Comparison of ENCODE assay signal across 13 cellular contexts in the genomic region with DNA sequence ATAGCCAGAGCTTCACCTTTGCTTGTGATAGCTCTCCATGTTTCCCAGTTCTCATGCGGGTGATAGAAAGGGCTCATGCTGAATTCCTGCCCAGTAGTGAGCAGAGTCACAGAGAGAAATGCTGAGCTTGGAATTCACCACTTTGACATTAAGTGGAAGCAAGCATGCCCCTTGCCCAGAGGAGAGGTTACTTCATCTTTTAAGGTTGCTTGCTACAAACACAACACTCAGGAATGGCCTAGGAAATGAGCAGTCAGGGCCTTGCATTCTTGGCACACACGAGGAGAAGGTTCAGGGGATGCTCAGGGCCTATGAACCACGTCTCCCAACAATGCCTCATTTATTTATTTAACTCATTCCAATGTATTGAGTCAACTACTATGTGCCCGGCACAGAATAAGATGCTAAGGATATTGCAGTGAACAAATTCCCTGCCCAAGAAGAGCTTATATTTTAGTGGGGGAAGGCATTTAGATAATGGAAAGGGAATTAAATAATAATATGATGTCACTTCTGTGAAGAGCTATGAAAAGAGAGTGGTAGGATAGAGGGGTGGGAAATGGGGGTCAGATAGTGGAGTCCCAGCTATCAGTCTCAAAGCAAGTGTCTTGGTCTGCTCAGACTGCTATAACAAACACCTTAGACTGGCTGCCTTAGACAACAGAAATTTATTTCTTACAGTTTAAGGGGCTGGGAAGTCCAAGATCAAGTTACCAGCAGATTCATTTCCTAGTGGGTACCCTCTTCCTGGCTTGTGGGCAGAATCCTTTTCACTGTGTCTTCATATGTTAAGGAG. TPM values are rescaled to one million over a fixed set of nuclear protein-coding genes. Genes with fewer than 3 reads are reported as not detected.
DNase-seq lines count a peak whose midpoint lies in the region; ATAC-seq, FAIRE-seq and TF ChIP-seq lines count a peak whose summit lies in the region.
"Had no signal": no experiment of that assay in that cellular context is flagged by ENCODE, and none has a peak within 500 bp of the region (broad histone marks: within the 10 kb centered on the region; RNA-seq: fewer than 3 reads in every experiment).

No MANE protein-coding gene starts in this region.

- H3K79me2 ChIP-seq in PC-9 (ENCODE audit: low read depth): no peaks in the 10 kb centered on the region
- H3K79me2 ChIP-seq in endothelial cell of umbilical vein (ENCODE audit: control insufficient read depth, insufficient read depth, low read length): no peaks in the 10 kb centered on the region

- no peak overlapping the region for H2AFZ ChIP-seq in PC-9
- H2AFZ ChIP-seq in endothelial cell of umbilical vein (ENCODE audit: low read depth, low read length): no peak overlapping the region

- H3K4me2 ChIP-seq in PC-9 (0 out of 2 replicates have a peak overlapping the region, but pooled peaks have one; percentile 17), endothelial cell of umbilical vein (ENCODE audit: insufficient read depth, low read length) (peak overlapping the region; percentile 15)

- H3K36me3 Mint-ChIP-seq in endothelial cell (ENCODE audit: low read depth, unreplicated experiment): peaks cover 4% of the 10 kb centered on the region

- CTCF ChIA-PET in PC-9 (lab: Charles Lee): no interaction called here
- CTCF ChIA-PET in endothelial cell of umbilical vein (lab: Charles Lee): interaction anchor here (0.6 to 1.8 kb wide), 13 partner anchors 8 to 177 kb away, joined by 3 to 17 read pairs (median 4); partner anchors contain the start of genes CCDC93 and DDX18

- no peaks in the 10 kb centered on the region for H3K9me1 ChIP-seq in endothelial cell of umbilical vein (replicated peaks; ENCODE audit: control insufficient read depth, extremely low read depth, insufficient read depth, low read length)

- H3K9me3 ChIP-seq in PC-9 (ENCODE audit: insufficient read depth, low read depth) (no peaks in the 10 kb centered on the region), endothelial cell of umbilical vein (replicated peaks; ENCODE audit: control insufficient read depth, insufficient read depth, low read length) (no peaks in the 10 kb centered on the region), psoas muscle (no peaks in the 10 kb centered on the region), HAP-1 (no peaks in the 10 kb centered on the region)

- H3K27me3 ChIP-seq in PC-9 (ENCODE audit: insufficient read depth, low read depth) (peaks cover 23% of the 10 kb centered on the region), endothelial cell of umbilical vein (ENCODE audit: control insufficient read depth in 2 of 2, insufficient read depth in 2 of 2, low read length in 2 of 2) (peaks cover 7 to 12% of the 10 kb centered on the region in 2 experiments), psoas muscle (ENCODE audit: insufficient read depth in 3 of 3, low read length in 2 of 3) (peaks cover 0 to 36% (median 8%) of the 10 kb centered on the region in 3 donors), HAP-1 (ENCODE audit: low read depth) (no peaks in the 10 kb centered on the region)

- peaks cover 14% of the 10 kb centered on the region; the same call in 1 of the 2 replicates for H3F3A ChIP-seq in PC-9 (ENCODE audit: insufficient read depth, low read depth)

- no peak for ATAC-seq in psoas muscle

- dilution Hi-C loops in endothelial cell of umbilical vein (cut with MboI; ENCODE audit: extremely low pct_ligation_motif_present, low sequenced_read_pairs): no loop called here

- in situ Hi-C loops in HAP-1 (cut with MboI; ENCODE audit: low sequenced_read_pairs): no loop called here

- POLR2A ChIA-PET in PC-9 (lab: Charles Lee; ENCODE audit: unreplicated experiment): interaction anchor here (0.6 kb wide), 2 partner anchors 384 to 1412 kb away, joined by 3 to 5 read pairs; no protein-coding TSS in a partner anchor
- POLR2A ChIA-PET in endothelial cell of umbilical vein (lab: Charles Lee): interaction anchor here (0.9 to 1.4 kb wide), 4 partner anchors 17 to 102 kb away, joined by 3 to 4 read pairs (median 4); partner anchors contain the start of gene DDX18

- no TSS peak for BruUV-seq in PC-9 (replicated peaks; lab: Mats Ljungman, UMichigan)
- no TSS peak for BruUV-seq in endothelial cell of umbilical vein (replicated peaks; lab: Mats Ljungman, UMichigan)

- H3K4me1 ChIP-seq in PC-9 (replicated peaks; ENCODE audit: insufficient read depth): peaks cover 13% of the 10 kb centered on the region
- H3K4me1 ChIP-seq in endothelial cell of umbilical vein (ENCODE audit: control insufficient read depth, extremely low read depth, insufficient read depth, low read length): peaks cover 22% of the 10 kb centered on the region
- no peaks in the 10 kb centered on the region for H3K4me1 ChIP-seq in psoas muscle
- H3K4me1 ChIP-seq in HAP-1: no peaks in the 10 kb centered on the region

- 42 to 59% (median 49%) methylated on average over 4 of the region's 4 CpGs for WGBS in psoas muscle, 3 donors

- peak; percentile 96 for FAIRE-seq in endothelial cell of umbilical vein (lab: Jason Lieb, UNC)

- peak; percentile 4 for TF ChIP-seq POLR2A in endothelial cell of umbilical vein (IDR thresholded peaks at IDR 0.05; ENCODE audit: low read depth, low read length)

- H3K27ac Mint-ChIP-seq in endothelial cell (ENCODE audit: unreplicated experiment): no peak overlapping the region

- peak overlapping the region; percentile 14 for H3K9ac ChIP-seq in endothelial cell of umbilical vein (replicated peaks; ENCODE audit: extremely low read depth, insufficient read depth, low read length)

- H4K20me1 ChIP-seq in PC-9 (ENCODE audit: insufficient read depth) (no peaks in the 10 kb centered on the region), endothelial cell of umbilical vein (replicated peaks; ENCODE audit: control insufficient read depth, extremely low read depth, insufficient read depth, low read length) (no peaks in the 10 kb centered on the region)

- no peak overlapping the region for H3K4me3 Mint-ChIP-seq in endothelial cell (ENCODE audit: unreplicated experiment)

- no peaks in the 10 kb centered on the region for H3K9me3 Mint-ChIP-seq in endothelial cell (ENCODE audit: unreplicated experiment)

- no peak overlapping the region for H3K27ac ChIP-seq in PC-9
- peak overlapping the region; percentile 73 for H3K27ac ChIP-seq in endothelial cell of umbilical vein (ENCODE audit: insufficient read depth, low read depth, low read length)
- no peak overlapping the region for H3K27ac ChIP-seq in psoas muscle
- H3K27ac ChIP-seq: coronary artery had no signal

- intact Hi-C loops in PC-9 (cut with micrococcal nuclease; ENCODE audit: unreplicated experiment) (no loop called here), endothelial cell of umbilical vein (cut with micrococcal nuclease) (loop anchor here (1.0 to 5.0 kb wide), 4 partner anchors 20 to 102 kb away; partner anchors contain the start of gene DDX18), psoas muscle (cut with DNase I) (no loop called here)

- no peaks in the 10 kb centered on the region for H3K9me2 ChIP-seq in PC-9 (ENCODE audit: insufficient read depth)

- peaks cover 12% of the 10 kb centered on the region for H3K4me1 Mint-ChIP-seq in endothelial cell (ENCODE audit: unreplicated experiment)

- H3K4me3 ChIP-seq in PC-9 (no peak overlapping the region), endothelial cell of umbilical vein (replicated peaks in 1 of 3; ENCODE audit: insufficient read depth in 1 of 3, low read depth in 1 of 3, low read length in 3 of 3) (no peak overlapping the region), psoas muscle (no peak overlapping the region), HAP-1 (no peak overlapping the region)
- H3K4me3 ChIP-seq: coronary artery had no signal

- DNase-seq in Daoy (ENCODE audit: low read depth) (peak; percentile 93), PC-9 (peak; percentile 50 to 91), endothelial cell of umbilical vein (ENCODE audit: low read depth, low spot score) (peak; percentile 88), non-pigmented ciliary epithelial cell (ENCODE audit: low read depth) (peak; percentile 87), psoas muscle (no peak), mesenteric fat pad (ENCODE audit: low spot score) (no peak), HAP-1 (ENCODE audit: low spot score in 2 of 2) (no peak), endothelial cell (ENCODE audit: low spot score) (no peak)
- DNase-seq: DMS79 treated with DMSO at 0.1 percent for 48 hours, NCI-H774, occipital lobe, trophoblast cell had no signal

- H3K27me3 Mint-ChIP-seq in endothelial cell (ENCODE audit: unreplicated experiment): peaks cover 3% of the 10 kb centered on the region

- TF ChIP-seq CTCF in PC-9 (conservative IDR thresholded peaks at IDR 0.05): no peak
- TF ChIP-seq CTCF in endothelial cell of umbilical vein (IDR thresholded peaks at IDR 0.05; ENCODE audit: extremely low read depth in 1 of 2, insufficient read depth in 1 of 2, low read depth in 1 of 2, low read length in 2 of 2): no peak
- TF ChIP-seq CTCF in psoas muscle (IDR thresholded peaks at IDR 0.05): no peak
- no peak for TF ChIP-seq CTCF in endothelial cell (IDR thresholded peaks at IDR 0.05; ENCODE audit: unreplicated experiment)

- H3K36me3 ChIP-seq in PC-9 (ENCODE audit: low read depth) (no peaks in the 10 kb centered on the region), endothelial cell of umbilical vein (ENCODE audit: control insufficient read depth in 2 of 2, extremely low read depth in 1 of 2, insufficient read depth in 2 of 2, low read length in 2 of 2) (no peaks in the 10 kb centered on the region), psoas muscle (ENCODE audit: insufficient read depth in 1 of 2, low read depth in 1 of 2) (no peaks in the 10 kb centered on the region), HAP-1 (replicated peaks) (no peaks in the 10 kb centered on the region)

TF ChIP-seq in endothelial cell of umbilical vein, 7 proteins besides CTCF, POLR2A, EP300 and RAD21 (continues in another document):
- TF ChIP-seq JUN (IDR thresholded peaks at IDR 0.05; ENCODE audit: borderline replicate concordance, insufficient read depth, insufficient read length, low read depth) (peak; percentile 83), FOS (IDR thresholded peaks at IDR 0.05; ENCODE audit: borderline replicate concordance, insufficient read depth, low read length) (peak; percentile 86), GATA2 (IDR thresholded peaks at IDR 0.05; ENCODE audit: insufficient read depth, insufficient read length, low read depth, low read length) (peak; percentile 51)

RNA-seq across cellular contexts. Expression of gene DDX18, which starts 42.1 kb away (rescaled TPM):
- 113 and 169 TPM in 2 replicates for total RNA-seq in Daoy (2014; rRNA removed; shearing (Covaris generic))
- 59.8 and 76.0 TPM in 2 replicates for total RNA-seq in PC-9 (2021)
- total RNA-seq in endothelial cell of umbilical vein: 47.8 and 50.4 TPM in 2 replicates
- 15.6 and 15.8 TPM in 2 replicates for polyA plus RNA-seq in endothelial cell of umbilical vein
- 19.5 and 22.7 TPM in 2 replicates for polyA plus RNA-seq in endothelial cell of umbilical vein (2011; cell fraction: cytosol; rRNA removed)
- polyA plus RNA-seq in endothelial cell of umbilical vein (2011; cell fraction: nucleus; rRNA removed): 72.7 and 75.9 TPM in 2 replicates
- polyA plus RNA-seq in endothelial cell of umbilical vein (2012): 51.3 and 60.8 TPM in 2 replicates
- polyA minus RNA-seq in endothelial cell of umbilical vein: 43.5 and 60.9 TPM in 2 replicates
- 16.1 TPM for polyA minus RNA-seq in endothelial cell of umbilical vein (2011; cell fraction: cytosol; rRNA and poly(A)+ RNA removed)
- polyA minus RNA-seq in endothelial cell of umbilical vein (2011; cell fraction: nucleus; rRNA and poly(A)+ RNA removed): 86.7 and 123 TPM in 2 replicates
- 10 to 100 TPM; 24.5 to 33.4 (median 30.4) TPM for total RNA-seq in psoas muscle
- 10 to 100 TPM; 12.6 to 31.2 (median 28.9) TPM for polyA plus RNA-seq in psoas muscle
- total RNA-seq in mesenteric fat pad: 51.6 TPM
- total RNA-seq in endothelial cell (ENCODE audit: unreplicated experiment): 67.3 TPM

Comparison
In these comparisons a context has a peak if more than half of its experiments do, and no peak if none do; other contexts are left out.
1. DNase-seq: peak in Daoy (single experiment), PC-9 (2 of 2), endothelial cell of umbilical vein (single experiment) and non-pigmented ciliary epithelial cell (single experiment); none in psoas muscle (0 of 2), mesenteric fat pad (single experiment), HAP-1 (0 of 2) and endothelial cell (single experiment).